Comparison of ENCODE assay signal across 30 cellular contexts in the genomic region with DNA sequence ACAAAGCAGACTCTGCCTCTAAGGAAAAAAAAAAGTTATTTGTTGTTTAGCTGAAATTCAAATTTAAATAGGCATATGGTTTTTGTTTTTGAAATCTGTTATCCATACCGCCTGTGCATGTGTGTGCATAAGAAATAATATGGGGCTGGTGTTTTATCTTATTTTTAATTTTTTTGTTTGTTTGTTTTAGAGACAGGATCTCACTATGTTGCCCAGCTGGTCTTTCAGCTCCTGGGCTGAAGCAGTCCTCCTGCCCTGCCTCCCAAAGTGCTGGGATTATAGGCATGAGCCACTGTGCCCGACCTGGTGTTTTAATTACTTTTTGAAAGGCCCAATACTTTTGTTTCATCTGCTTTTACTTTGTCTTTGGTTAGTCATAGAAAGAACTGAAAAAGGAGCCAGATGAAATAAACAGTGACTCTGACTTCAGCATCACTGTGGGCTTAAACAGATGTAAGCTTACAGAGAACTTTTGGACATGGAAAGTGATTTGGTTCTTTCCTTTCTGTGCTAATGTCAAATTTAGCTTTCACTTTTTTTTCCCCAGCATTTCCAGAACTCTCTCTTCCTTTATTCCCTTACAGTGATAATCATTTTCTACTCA. TPM values are rescaled to one million over a fixed set of nuclear protein-coding genes. Genes with fewer than 3 reads are reported as not detected.
DNase-seq lines count a peak whose midpoint lies in the region; ATAC-seq, FAIRE-seq and TF ChIP-seq lines count a peak whose summit lies in the region.
"Had no signal": no experiment of that assay in that cellular context is flagged by ENCODE, and none has a peak within 500 bp of the region (broad histone marks: within the 10 kb centered on the region; RNA-seq: fewer than 3 reads in every experiment).

No MANE protein-coding gene starts in this region.

- H2AFZ ChIP-seq in K562 (ENCODE audit: low read depth, low read length): no peak overlapping the region

- H3K27me3 Mint-ChIP-seq in activated CD4-positive, alpha-beta T cell treated with anti-CD3 and anti-CD28 coated beads, Interleukin-2, amount 10 ng/mL, durations not matched to agents 24 days and 14 days: peaks cover 8% of the 10 kb centered on the region
- H3K27me3 Mint-ChIP-seq in MCF 10A (ENCODE audit: insufficient read depth, unreplicated experiment): no peaks in the 10 kb centered on the region

- DNase-seq in AG20443 (ENCODE audit: low spot score): peak; percentile 53
- no peak for DNase-seq in K562 (ENCODE audit: extremely low read depth in 1 of 4, low spot score in 3 of 4)
- DNase-seq in iris pigment epithelial cell (ENCODE audit: low read depth): peak; percentile 44
- DNase-seq in mesenteric fat pad (ENCODE audit: low spot score): no peak
- DNase-seq in activated CD4-positive, alpha-beta T cell treated with anti-CD3 and anti-CD28 coated beads, Interleukin-2, amount 10 ng/mL, durations not matched to agents 24 days and 14 days: no peak
- DNase-seq in MCF 10A (ENCODE audit: unreplicated experiment): no peak
- no peak for DNase-seq in NCI-H226
- DNase-seq: activated CD4-positive, alpha-beta T cell treated with anti-CD3 and anti-CD28 coated beads for 1 hour; activated CD8-positive, alpha-beta T cell treated with anti-CD3 and anti-CD28 coated beads for 36 hours; anterior cingulate cortex; cortex of kidney; endodermal cell; islet precursor cell; left ventricle myocardium superior; midbrain; naive thymus-derived CD4-positive, alpha-beta T cell; NCI-H1105; NCI-H2029 treated with DMSO at 0.1 percent for 48 hours; NCI-H2227 treated with DMSO at 0.1 percent for 48 hours; occipital lobe; stimulated activated naive CD4-positive, alpha-beta T cell treated with Interleukin-2 at 50 U/mL for 16 hours; testis had no signal

- WGBS in K562 (ENCODE audit: insufficient coverage, low coverage, missing lambda C conversion rate): 0% methylated on average over 2 of the region's 2 CpGs

- no peak for FAIRE-seq in K562 (lab: Jason Lieb, UNC)
- FAIRE-seq: GM19239, TTC549, urothelium cell line had no signal

- no peak overlapping the region for H3K4me2 ChIP-seq in K562 (ENCODE audit: insufficient read depth, low read length)

- H3K4me3 ChIP-seq in HEK293 (ENCODE audit: low read depth, low read length) (no peak overlapping the region), K562 (no peak overlapping the region)
- H3K4me3 ChIP-seq: cardiac muscle cell, SJSA1, testis had no signal

- H4K20me1 ChIP-seq in K562 (replicated peaks; ENCODE audit: control insufficient read depth, insufficient read depth, low read length): no peaks in the 10 kb centered on the region

- H3K9ac ChIP-seq in K562 (ENCODE audit: insufficient read depth in 1 of 2, low read depth in 2 of 2, low read length in 2 of 2): no peak overlapping the region

- H3K27ac Mint-ChIP-seq in activated CD4-positive, alpha-beta T cell treated with anti-CD3 and anti-CD28 coated beads, Interleukin-2, amount 10 ng/mL, durations not matched to agents 24 days and 14 days: no peak overlapping the region
- H3K27ac Mint-ChIP-seq in MCF 10A (ENCODE audit: low read depth, unreplicated experiment): no peak overlapping the region
- H3K27ac Mint-ChIP-seq: activated CD8-positive, alpha-beta T cell treated with anti-CD3 and anti-CD28 coated beads for 36 hours; activated naive CD4-positive, alpha-beta T cell treated with anti-CD3 and anti-CD28 coated beads, Interleukin-2, amount 50 U/mL, for 72 hours; endodermal cell; naive thymus-derived CD4-positive, alpha-beta T cell had no signal

- in situ Hi-C loops in K562 (cut with MboI): no loop called here

- no peak for ATAC-seq in K562
- ATAC-seq: activated CD8-positive, alpha-beta T cell treated with anti-CD3 and anti-CD28 coated beads for 36 hours; esophagus mucosa; left ventricle myocardium superior; naive thymus-derived CD4-positive, alpha-beta T cell had no signal

- H3K79me2 ChIP-seq in K562 (ENCODE audit: control insufficient read depth, insufficient read depth, low read length): no peaks in the 10 kb centered on the region

- intact Hi-C loops in K562 (cut with micrococcal nuclease) (no loop called here), MCF 10A (cut with micrococcal nuclease) (no loop called here)
- intact Hi-C loops in activated CD4-positive, alpha-beta T cell treated with anti-CD3 and anti-CD28 coated beads, Interleukin-2, amount 10 ng/mL, durations not matched to agents 24 days and 14 days (cut with micrococcal nuclease): no loop called here

- peaks cover 4% of the 10 kb centered on the region for H3K4me1 Mint-ChIP-seq in activated CD4-positive, alpha-beta T cell treated with anti-CD3 and anti-CD28 coated beads, Interleukin-2, amount 10 ng/mL, durations not matched to agents 24 days and 14 days
- H3K4me1 Mint-ChIP-seq in MCF 10A (ENCODE audit: insufficient read depth, unreplicated experiment): no peaks in the 10 kb centered on the region

- H3K36me3 Mint-ChIP-seq in activated CD4-positive, alpha-beta T cell treated with anti-CD3 and anti-CD28 coated beads, Interleukin-2, amount 10 ng/mL, durations not matched to agents 24 days and 14 days (ENCODE audit: low read depth): peaks cover 11% of the 10 kb centered on the region
- peaks cover 18% of the 10 kb centered on the region for H3K36me3 Mint-ChIP-seq in MCF 10A (ENCODE audit: insufficient read depth, unreplicated experiment)
- H3K36me3 Mint-ChIP-seq: activated naive CD4-positive, alpha-beta T cell treated with anti-CD3 and anti-CD28 coated beads, Interleukin-2, amount 50 U/mL, for 72 hours had no signal

- TF ChIP-seq RAD21 in K562 (CRISPR knock-in tag; conservative IDR thresholded peaks at IDR 0.05 in 1 of 2, IDR thresholded peaks at IDR 0.05 in 1 of 2): no peak

- CTCF ChIA-PET in HEK293 (lab: Yijun Ruan, JAX) (no interaction called here), K562 (lab: Yijun Ruan, JAX; ENCODE audit: low intra/inter-chr PET ratio) (no interaction called here), MCF 10A (lab: Yijun Ruan, JAX) (no interaction called here)

- TF ChIP-seq EP300 in K562 (IDR thresholded peaks at IDR 0.05; ENCODE audit: low read length): no peak

- no peaks in the 10 kb centered on the region for H3K27me3 ChIP-seq in K562 (ENCODE audit: control insufficient read depth in 2 of 2, insufficient read depth in 2 of 2, low read length in 2 of 2)
- H3K27me3 ChIP-seq: cardiac muscle cell, testis had no signal

- TF ChIP-seq CTCF in HEK293 (tag by site-specific recombination; IDR thresholded peaks at IDR 0.05) (no peak), K562 (IDR thresholded peaks at IDR 0.05 in 2 of 3, conservative IDR thresholded peaks at IDR 0.05 in 1 of 3; ENCODE audit: insufficient read depth in 2 of 3, low read depth in 1 of 3, low read length in 3 of 3) (no peak), MCF 10A (IDR thresholded peaks at IDR 0.05; ENCODE audit: unreplicated experiment) (no peak)

- BruUV-seq in K562 (replicated peaks; lab: Mats Ljungman, UMichigan) (no TSS peak), MCF 10A (replicated peaks; lab: Mats Ljungman, UMichigan) (no TSS peak)

- no peaks in the 10 kb centered on the region for H3K9me3 ChIP-seq in HEK293 (ENCODE audit: control insufficient read depth, insufficient read depth, low read depth, low read length)
- no peaks in the 10 kb centered on the region for H3K9me3 ChIP-seq in K562 (replicated peaks; ENCODE audit: control insufficient read depth, insufficient read depth, low read depth, low read length)
- H3K9me3 ChIP-seq: SJSA1, testis had no signal

- no peaks in the 10 kb centered on the region for H3K9me1 ChIP-seq in K562 (ENCODE audit: control insufficient read depth, insufficient read depth, low read length)

- POLR2A ChIA-PET in HEK293 (lab: Yijun Ruan, JAX): no interaction called here
- POLR2A ChIA-PET in K562 (lab: Yijun Ruan, JAX): interaction anchor here (0.7 kb wide), 1 partner anchor 86 kb away, joined by 3 read pairs; no protein-coding TSS in a partner anchor
- POLR2A ChIA-PET in MCF 10A (lab: Yijun Ruan, JAX): interaction anchor here (0.7 to 2.3 kb wide), 5 partner anchors 10 to 445 kb away, joined by 3 to 8 read pairs (median 5); no protein-coding TSS in a partner anchor

- H3K4me1 ChIP-seq in HEK293 (ENCODE audit: control insufficient read depth, insufficient read depth, low read length) (no peaks in the 10 kb centered on the region), K562 (replicated peaks in 1 of 2; ENCODE audit: control insufficient read depth in 2 of 2, insufficient read depth in 2 of 2, low read length in 2 of 2) (no peaks in the 10 kb centered on the region)
- H3K4me1 ChIP-seq: SJSA1, testis had no signal

- H3K27ac ChIP-seq in HEK293 (ENCODE audit: extremely low read depth, low read depth, low read length) (no peak overlapping the region), K562 (ENCODE audit: extremely low read depth, low read depth, low read length) (no peak overlapping the region)
- H3K27ac ChIP-seq: cardiac muscle cell, SJSA1, testis had no signal

- no peaks in the 10 kb centered on the region for H3K9me3 Mint-ChIP-seq in activated CD4-positive, alpha-beta T cell treated with anti-CD3 and anti-CD28 coated beads, Interleukin-2, amount 10 ng/mL, durations not matched to agents 24 days and 14 days
- H3K9me3 Mint-ChIP-seq in MCF 10A (ENCODE audit: unreplicated experiment): no peaks in the 10 kb centered on the region
- H3K9me3 Mint-ChIP-seq: activated CD8-positive, alpha-beta T cell treated with anti-CD3 and anti-CD28 coated beads for 36 hours; activated naive CD4-positive, alpha-beta T cell treated with anti-CD3 and anti-CD28 coated beads, Interleukin-2, amount 50 U/mL, for 72 hours; endodermal cell; naive thymus-derived CD4-positive, alpha-beta T cell had no signal

- TF ChIP-seq POLR2A in K562 (conservative IDR thresholded peaks at IDR 0.05): no peak

- H3K36me3 ChIP-seq in HEK293 (ENCODE audit: control insufficient read depth in 2 of 2, insufficient read depth in 1 of 2, low read length in 2 of 2) (peaks cover 10 to 12% of the 10 kb centered on the region in 2 experiments; a peak in 2 of 3 replicates), K562 (ENCODE audit: control insufficient read depth, insufficient read depth, low read length) (peaks cover 10% of the 10 kb centered on the region; the same call in 2 of the 3 replicates)

- H3K4me3 Mint-ChIP-seq in activated CD4-positive, alpha-beta T cell treated with anti-CD3 and anti-CD28 coated beads, Interleukin-2, amount 10 ng/mL, durations not matched to agents 24 days and 14 days: no peak overlapping the region
- H3K4me3 Mint-ChIP-seq in MCF 10A (ENCODE audit: unreplicated experiment): no peak overlapping the region
- H3K4me3 Mint-ChIP-seq: activated CD8-positive, alpha-beta T cell treated with anti-CD3 and anti-CD28 coated beads for 36 hours; endodermal cell; naive thymus-derived CD4-positive, alpha-beta T cell had no signal

RNA-seq across cellular contexts. Expression of a gene that starts 37.2 kb away (rescaled TPM):
- total RNA-seq in K562 (2011; cell fraction: chromatin; rRNA removed; ENCODE audit: low replicate concordance): 57.1 and 119 TPM in 2 replicates
- 31.5 and 38.2 TPM in 2 replicates for total RNA-seq in K562 (2011; cell fraction: nucleolus; rRNA removed)
- 59.8 and 96.3 TPM in 2 replicates for total RNA-seq in K562 (2011; cell fraction: nucleoplasm; rRNA removed)
- 75.4 and 81.4 TPM in 2 replicates for total RNA-seq in K562 (2014; rRNA removed)
- 121 and 138 TPM in 2 replicates for total RNA-seq in K562 (2014; rRNA removed; fragmentation: Illumina TruSeq; extraction: Trizol)
- total RNA-seq in K562 (2015; rRNA removed; fragmentation: Illumina TruSeq; extraction: Trizol): 117 and 122 TPM in 2 replicates
- 82.9 and 92.9 TPM in 2 replicates for total RNA-seq in K562 (2021)
- polyA plus RNA-seq in K562 (2011; rRNA removed): 84.1 and 107 TPM in 2 replicates
- 48.3 and 69.5 TPM in 2 replicates for polyA plus RNA-seq in K562 (2011; cell fraction: cytosol; rRNA removed)
- polyA plus RNA-seq in K562 (2011; cell fraction: nucleus; rRNA removed): 67.4 and 77.5 TPM in 2 replicates
- polyA plus RNA-seq in K562 (2012): 51.4 and 79.0 TPM in 2 replicates
- polyA plus RNA-seq in K562 (2014; fragmentation: Illumina TruSeq; extraction: Trizol): 134 and 152 TPM in 2 replicates
- polyA plus RNA-seq in K562 (2014; fragmentation: Nextera tagmentation; extraction: Ambion mirVana): 100 to 1,000 TPM in 1 of 2 experiments, 10 to 100 TPM in 1; 75.6 to 105 TPM
- 87.5 and 90.5 TPM in 2 replicates for polyA plus RNA-seq in K562 (2014; rRNA removed)
- 127 and 141 TPM in 2 replicates for polyA minus RNA-seq in K562 (2011; rRNA and poly(A)+ RNA removed)
- polyA minus RNA-seq in K562 (2011; cell fraction: cytosol; rRNA and poly(A)+ RNA removed): 47.8 and 56.6 TPM in 2 replicates
- 26.7 and 45.1 TPM in 2 replicates for polyA minus RNA-seq in K562 (2011; cell fraction: nucleus; rRNA and poly(A)+ RNA removed)
- 52.6 TPM for total RNA-seq in mesenteric fat pad
- total RNA-seq in activated CD4-positive, alpha-beta T cell treated with anti-CD3 and anti-CD28 coated beads, Interleukin-2, amount 10 ng/mL, durations not matched to agents 24 days and 14 days: 170 and 174 TPM in 2 replicates
- total RNA-seq in MCF 10A (2022): 97.0 and 98.3 TPM in 2 replicates

Comparison
In these comparisons a context has a peak if more than half of its experiments do, and no peak if none do; other contexts are left out.
1. DNase-seq: peak in AG20443 (single experiment) and iris pigment epithelial cell (single experiment); none in K562 (0 of 4), mesenteric fat pad (single experiment), activated CD4-positive, alpha-beta T cell treated with anti-CD3 and anti-CD28 coated beads, Interleukin-2, amount 10 ng/mL, durations not matched to agents 24 days and 14 days (single experiment), MCF 10A (single experiment) and NCI-H226 (single experiment).